Comparison of ENCODE assay signal across 30 cellular contexts in the genomic region with DNA sequence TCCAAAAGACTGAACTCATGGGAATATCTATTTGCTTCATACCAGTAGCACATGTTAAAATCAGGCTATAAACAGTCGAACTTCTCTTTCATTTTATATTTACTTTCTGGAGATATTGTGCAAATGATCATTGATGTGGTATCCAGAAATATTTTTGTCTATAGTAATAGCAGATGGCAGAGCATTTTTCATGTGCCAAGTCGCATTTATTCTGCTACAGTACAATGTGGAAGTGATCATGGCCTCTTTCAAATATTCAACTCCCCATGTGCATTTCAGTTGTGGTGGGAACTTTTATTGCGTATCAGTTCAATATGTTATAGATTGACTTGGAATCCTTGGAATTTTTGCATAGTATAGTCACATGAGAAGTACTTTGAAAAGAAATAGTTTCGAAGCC. TPM values are rescaled to one million over a fixed set of nuclear protein-coding genes. Genes with fewer than 3 reads are reported as not detected.
DNase-seq lines count a peak whose midpoint lies in the region; ATAC-seq and TF ChIP-seq lines count a peak whose summit lies in the region.
"Had no signal": no experiment of that assay in that cellular context is flagged by ENCODE, and none has a peak within 500 bp of the region (broad histone marks: within the 10 kb centered on the region; RNA-seq: fewer than 3 reads in every experiment).

No MANE protein-coding gene starts in this region.

- no peak overlapping the region for H3K4me2 ChIP-seq in H9 (ENCODE audit: insufficient read depth, insufficient read length, low read length)
- H3K4me2 ChIP-seq: A549, hepatocyte had no signal

- no peak overlapping the region for H3K56ac ChIP-seq in H9 (ENCODE audit: insufficient read length, low read depth, low read length)

- H3K27ac Mint-ChIP-seq in osteocyte (ENCODE audit: unreplicated experiment), result peak overlapping the region; percentile 88
- no peak overlapping the region for H3K27ac Mint-ChIP-seq in H9
- H3K27ac Mint-ChIP-seq: activated naive CD8-positive, alpha-beta T cell treated with anti-CD3 and anti-CD28 coated beads, Interleukin-2, amount 10 ng/mL, durations not matched to agents 7 days and 5 days; activated T-cell treated with anti-CD3 and anti-CD28 coated beads, Interleukin-2, amount 50 U/mL, for 24 hours; IgD-negative memory B cell; natural killer cell had no signal

- H3K9me3 Mint-ChIP-seq in osteocyte (ENCODE audit: unreplicated experiment) (peaks cover 5% of the 10 kb centered on the region), H9 (no peaks in the 10 kb centered on the region)
- H3K9me3 Mint-ChIP-seq: activated naive CD8-positive, alpha-beta T cell treated with anti-CD3 and anti-CD28 coated beads, Interleukin-2, amount 10 ng/mL, durations not matched to agents 7 days and 5 days; activated T-cell treated with anti-CD3 and anti-CD28 coated beads, Interleukin-2, amount 50 U/mL, for 24 hours; natural killer cell had no signal

- H3K4ac ChIP-seq in H9 (ENCODE audit: low read depth, low read length), result no peak overlapping the region

- H2AK5ac ChIP-seq in H9 (ENCODE audit: insufficient read length, low read length), result no peak overlapping the region

- H3K36me3 Mint-ChIP-seq in osteocyte (ENCODE audit: unreplicated experiment) (peaks cover 8% of the 10 kb centered on the region), H9 (ENCODE audit: insufficient read depth in 1 of 3, low read depth in 3 of 3) (peaks cover 5 to 10% (median 6%) of the 10 kb centered on the region in 3 experiments; a peak in 4 of 7 replicates)
- H3K36me3 Mint-ChIP-seq: natural killer cell had no signal

- H3K4me3 ChIP-seq in HFF-Myc (replicated peaks; ENCODE audit: low read depth, low read length), result no peak overlapping the region
- no peak overlapping the region for H3K4me3 ChIP-seq in HAP-1
- H3K4me3 ChIP-seq: A549, ascending aorta, cardiac muscle cell, coronary artery, gastroesophageal sphincter, hepatocyte, lung, mucosa of descending colon, upper lobe of right lung had no signal

- H2BK120ac ChIP-seq in H9 (ENCODE audit: low read depth, low read length, poor library complexity, severe bottlenecking), result no peak overlapping the region

- no peaks in the 10 kb centered on the region for H4K20me1 ChIP-seq in H9 (ENCODE audit: control insufficient read depth, insufficient read depth, insufficient read length)

- H3K79me1 ChIP-seq in H9 (ENCODE audit: insufficient read depth, low read depth, low read length, poor library complexity, severe bottlenecking), result no peaks in the 10 kb centered on the region

- no peak overlapping the region for H3K23ac ChIP-seq in H9 (ENCODE audit: insufficient read length, low read depth, low read length)

- no peak for TF ChIP-seq CTCF in AG09319 (IDR thresholded peaks at IDR 0.05; ENCODE audit: low read depth, low read length)
- TF ChIP-seq CTCF in HFF-Myc (IDR thresholded peaks at IDR 0.05; ENCODE audit: low read depth, low read length, missing control alignments), result no peak
- TF ChIP-seq CTCF in osteocyte (IDR thresholded peaks at IDR 0.05), result no peak
- no peak for TF ChIP-seq CTCF in H9 (conservative IDR thresholded peaks at IDR 0.05)

- H3K4me1 ChIP-seq in H9 (ENCODE audit: insufficient read depth, low read length), result no peaks in the 10 kb centered on the region
- H3K4me1 ChIP-seq in HAP-1, result no peaks in the 10 kb centered on the region
- H3K4me1 ChIP-seq: ascending aorta had no signal

- H2BK12ac ChIP-seq in H9 (ENCODE audit: insufficient read length, low read depth, low read length), result no peak overlapping the region

- H2AFZ ChIP-seq in H9 (ENCODE audit: low read length), result no peak overlapping the region
- H2AFZ ChIP-seq: hepatocyte had no signal

- H4K8ac ChIP-seq in H9 (replicated peaks; ENCODE audit: insufficient read length, low read depth, low read length), result no peak overlapping the region

- H3K36me3 ChIP-seq in HAP-1 (replicated peaks), result no peaks in the 10 kb centered on the region
- H3K36me3 ChIP-seq: cardiac muscle cell, upper lobe of right lung had no signal

- no peaks in the 10 kb centered on the region for H3K79me2 ChIP-seq in H9 (ENCODE audit: insufficient read depth, low read length)
- H3K79me2 ChIP-seq: hepatocyte had no signal

- no peaks in the 10 kb centered on the region for H3K27me3 ChIP-seq in H9 (ENCODE audit: insufficient read depth, low read length)
- peaks cover 4% of the 10 kb centered on the region for H3K27me3 ChIP-seq in HAP-1 (ENCODE audit: low read depth)
- H3K27me3 ChIP-seq: ascending aorta, cardiac muscle cell, gastroesophageal sphincter, hepatocyte, upper lobe of right lung had no signal

- no CpG with 5 or more reads among the region's 4 CpGs for WGBS in H9 (ENCODE audit: extremely low coverage, insufficient read length, low lambda C conversion rate)

- H3K9ac ChIP-seq in H9 (ENCODE audit: extremely low read depth, insufficient read length, low read length), result no peak overlapping the region

- H3K23me2 ChIP-seq in H9 (ENCODE audit: insufficient read length, low read depth, low read length, poor library complexity, severe bottlenecking), result no peaks in the 10 kb centered on the region

- H3K4me3 Mint-ChIP-seq in osteocyte (ENCODE audit: unreplicated experiment) (no peak overlapping the region), H9 (no peak overlapping the region)
- H3K4me3 Mint-ChIP-seq: activated naive CD8-positive, alpha-beta T cell treated with anti-CD3 and anti-CD28 coated beads, Interleukin-2, amount 10 ng/mL, durations not matched to agents 7 days and 5 days; activated T-cell treated with anti-CD3 and anti-CD28 coated beads, Interleukin-2, amount 50 U/mL, for 24 hours; IgD-negative memory B cell; natural killer cell had no signal

- H3K14ac ChIP-seq in H9 (ENCODE audit: insufficient read depth, low read length), result no peak overlapping the region

- no peak overlapping the region for H2BK5ac ChIP-seq in H9 (ENCODE audit: insufficient read length, low read length)

- peak; percentile 43 for DNase-seq in AG09319 (ENCODE audit: extremely low read depth, low read depth)
- DNase-seq in HFF-Myc (ENCODE audit: extremely low read depth, low read depth), result peak; percentile 90
- peak; percentile 92 for DNase-seq in fibroblast of gingiva (ENCODE audit: low read depth)
- no peak for DNase-seq in osteocyte (ENCODE audit: extremely low spot score, unreplicated experiment)
- DNase-seq in H9, result no peak
- DNase-seq in HAP-1 (ENCODE audit: low spot score in 2 of 2), result no peak
- DNase-seq in stimulated activated naive CD4-positive, alpha-beta T cell treated with Interleukin-2 at 50 U/mL for 16 hours (lab: John Stamatoyannopoulos, UW), result no peak
- DNase-seq: activated CD4-positive, alpha-beta T cell treated with anti-CD3 and anti-CD28 coated beads, Interleukin-2, amount 50 U/mL, for 1 hour; activated CD4-positive, CD25-positive, alpha-beta regulatory T cell; activated effector memory CD4-positive, alpha-beta T cell treated with anti-CD3 and anti-CD28 coated beads, Interleukin-2, amount 50 U/mL, for 16 hours; activated naive CD8-positive, alpha-beta T cell treated with anti-CD3 and anti-CD28 coated beads, Interleukin-2, amount 10 ng/mL, durations not matched to agents 7 days and 5 days; activated T-cell treated with anti-CD3 and anti-CD28 coated beads, Interleukin-2, amount 50 U/mL, for 24 hours; effector memory CD4-positive, alpha-beta T cell; left cardiac atrium; mucosa of descending colon; natural killer cell; NCI-H187; occipital lobe; stimulated activated naive CD4-positive, alpha-beta T cell; T-helper 1 cell; upper lobe of right lung had no signal

- H4K5ac ChIP-seq in H9 (ENCODE audit: insufficient read length, low read depth, low read length), result no peak overlapping the region

- H3T11ph ChIP-seq in H9 (ENCODE audit: low read length), result no peak overlapping the region

- H2BK20ac ChIP-seq in H9 (ENCODE audit: low read depth, low read length, poor library complexity, severe bottlenecking), result no peak overlapping the region

- in situ Hi-C loops in HAP-1 (cut with MboI; ENCODE audit: low sequenced_read_pairs), result no loop called here

- no peaks in the 10 kb centered on the region for H3K9me3 ChIP-seq in H9 (ENCODE audit: control insufficient read depth, low read depth, low read length)
- no peaks in the 10 kb centered on the region for H3K9me3 ChIP-seq in HAP-1
- H3K9me3 ChIP-seq: A549, ascending aorta, gastroesophageal sphincter, mucosa of descending colon, upper lobe of right lung had no signal

- H3K4me1 Mint-ChIP-seq in osteocyte (ENCODE audit: unreplicated experiment), result peaks cover 39% of the 10 kb centered on the region
- no peaks in the 10 kb centered on the region for H3K4me1 Mint-ChIP-seq in H9
- H3K4me1 Mint-ChIP-seq: natural killer cell had no signal

- no peak overlapping the region for H3K18ac ChIP-seq in H9 (ENCODE audit: insufficient read length, low read depth, low read length)

- H3K27me3 Mint-ChIP-seq in osteocyte (ENCODE audit: unreplicated experiment) (no peaks in the 10 kb centered on the region), H9 (ENCODE audit: low read depth) (no peaks in the 10 kb centered on the region; the same call in 1 of the 2 replicates)
- H3K27me3 Mint-ChIP-seq: activated naive CD8-positive, alpha-beta T cell treated with anti-CD3 and anti-CD28 coated beads, Interleukin-2, amount 10 ng/mL, durations not matched to agents 7 days and 5 days; activated T-cell treated with anti-CD3 and anti-CD28 coated beads, Interleukin-2, amount 50 U/mL, for 24 hours; IgD-negative memory B cell had no signal

- H2BK15ac ChIP-seq in H9 (ENCODE audit: low read depth, low read length), result no peak overlapping the region

- no peak overlapping the region for H4K91ac ChIP-seq in H9 (ENCODE audit: insufficient read length, low read depth, low read length)

- no peak overlapping the region for H3K27ac ChIP-seq in H9 (ENCODE audit: insufficient read length, low read depth, low read length)
- H3K27ac ChIP-seq: A549, ascending aorta, cardiac muscle cell, coronary artery, gastroesophageal sphincter, hepatocyte, upper lobe of right lung had no signal

- no peak for ATAC-seq in GM21576 (IDR thresholded peaks at IDR 0.05; ENCODE audit: unreplicated experiment)
- ATAC-seq: A549, gastroesophageal sphincter, left cardiac atrium, mucosa of descending colon, natural killer cell, upper lobe of right lung had no signal

RNA-seq across cellular contexts. Expression of gene RHBDD1, which starts 57.4 kb away (rescaled TPM):
- total RNA-seq in osteocyte (27.7 and 32.7 TPM in 2 replicates), H9 (2021) (23.0 and 24.9 TPM in 2 replicates)

Comparison
In these comparisons a context has a peak if more than half of its experiments do, and no peak if none do; other contexts are left out.
1. DNase-seq: peak in AG09319 (single experiment), HFF-Myc (single experiment) and fibroblast of gingiva (single experiment); none in osteocyte (single experiment), H9 (single experiment), HAP-1 (0 of 2) and stimulated activated naive CD4-positive, alpha-beta T cell treated with Interleukin-2 at 50 U/mL for 16 hours (single experiment).